16 cellular contexts compared by ENCODE assay signal in genomic region chr20:35828434-35828833, GRCh38. TPM values are rescaled to one million over a fixed set of nuclear protein-coding genes. Genes with fewer than 3 reads are reported as not detected.
DNase-seq lines count a peak whose midpoint lies in the region; ATAC-seq and TF ChIP-seq lines count a peak whose summit lies in the region.
"Had no signal": no experiment of that assay in that cellular context is flagged by ENCODE, and none has a peak within 500 bp of the region (broad histone marks: within the 10 kb centered on the region; RNA-seq: fewer than 3 reads in every experiment).

No MANE protein-coding gene starts in this region.

- no peaks in the 10 kb centered on the region for H3K36me3 ChIP-seq in body of pancreas (replicated peaks in 1 of 2; ENCODE audit: insufficient read depth in 1 of 2, low read depth in 2 of 2)
- no peaks in the 10 kb centered on the region for H3K36me3 ChIP-seq in left ventricle myocardium inferior
- peaks cover 0 to 5% (median 2%) of the 10 kb centered on the region in 4 donors for H3K36me3 ChIP-seq in stomach
- H3K36me3 ChIP-seq in tibial artery = no peaks in the 10 kb centered on the region
- H3K36me3 ChIP-seq: uterus had no signal

- TF ChIP-seq EP300 in stomach (IDR thresholded peaks at IDR 0.05) = no peak

- POLR2A ChIA-PET in activated CD8-positive, alpha-beta T cell treated with anti-CD3 and anti-CD28 coated beads, Interleukin-2, amount 10 ng/mL, durations not matched to agents 7 days and 5 days (lab: Charles Lee) = interaction anchor here (1.2 kb wide), 1 partner anchor 57 kb away, joined by 3 read pairs; no protein-coding TSS in a partner anchor

- no peaks in the 10 kb centered on the region for H3K27me3 ChIP-seq in body of pancreas
- H3K27me3 ChIP-seq in left ventricle myocardium inferior (ENCODE audit: low read depth) = no peaks in the 10 kb centered on the region
- no peaks in the 10 kb centered on the region for H3K27me3 ChIP-seq in stomach
- no peaks in the 10 kb centered on the region for H3K27me3 ChIP-seq in tibial artery
- H3K27me3 ChIP-seq: BLaER1 treated with 17β-estradiol and CSF1 and Interleukin-3, amounts not matched to agents 10 nM and 100 nM; uterus had no signal

- WGBS in body of pancreas, 2 donors = 80 to 94% methylated on average over 3 of the region's 3 CpGs
- WGBS in stomach, 5 donors = 47 to 66% (median 61%) methylated on average over 3 of the region's 3 CpGs

- H3K27ac Mint-ChIP-seq in activated CD8-positive, alpha-beta T cell treated with anti-CD3 and anti-CD28 coated beads, Interleukin-2, amount 10 ng/mL, durations not matched to agents 7 days and 5 days = no peak overlapping the region

- H3K4me3 ChIP-seq in body of pancreas (no peak overlapping the region), left ventricle myocardium inferior (no peak overlapping the region), stomach (no peak overlapping the region), tibial artery (no peak overlapping the region)
- H3K4me3 ChIP-seq: BLaER1 treated with 17β-estradiol and CSF1 and Interleukin-3, amounts not matched to agents 10 nM and 100 nM; uterus had no signal

- peaks cover 8% of the 10 kb centered on the region for H3K4me1 Mint-ChIP-seq in activated CD8-positive, alpha-beta T cell treated with anti-CD3 and anti-CD28 coated beads, Interleukin-2, amount 10 ng/mL, durations not matched to agents 7 days and 5 days (ENCODE audit: low read depth)

- TF ChIP-seq CTCF in body of pancreas (IDR thresholded peaks at IDR 0.05) (no peak), left ventricle myocardium inferior (IDR thresholded peaks at IDR 0.05; ENCODE audit: borderline replicate concordance) (no peak), stomach (IDR thresholded peaks at IDR 0.05) (no peak), tibial artery (IDR thresholded peaks at IDR 0.05) (no peak)

- ATAC-seq in body of pancreas = no peak
- no peak for ATAC-seq in HG02938 (IDR thresholded peaks at IDR 0.05; ENCODE audit: unreplicated experiment)
- no peak for ATAC-seq in activated CD8-positive, alpha-beta T cell treated with anti-CD3 and anti-CD28 coated beads, Interleukin-2, amount 10 ng/mL, durations not matched to agents 7 days and 5 days
- ATAC-seq: effector memory CD8-positive, alpha-beta T cell had no signal

- intact Hi-C loops in body of pancreas (cut with DNase I) (no loop called here), left ventricle myocardium inferior (cut with micrococcal nuclease) (no loop called here), stomach (cut with DNase I; ENCODE audit: low total_unique reads) (no loop called here), tibial artery (cut with DNase I; ENCODE audit: low total_unique reads) (no loop called here)

- H3K4me1 ChIP-seq in body of pancreas (no peaks in the 10 kb centered on the region), left ventricle myocardium inferior (peaks cover 35% of the 10 kb centered on the region), stomach (peaks cover 0 to 32% (median 15%) of the 10 kb centered on the region in 4 donors), tibial artery (peaks cover 0 to 5% (median 2%) of the 10 kb centered on the region in 4 donors)
- H3K4me1 ChIP-seq: uterus had no signal

- H3K36me3 Mint-ChIP-seq in activated CD8-positive, alpha-beta T cell treated with anti-CD3 and anti-CD28 coated beads, Interleukin-2, amount 10 ng/mL, durations not matched to agents 7 days and 5 days (ENCODE audit: low read depth) = peaks cover 31% of the 10 kb centered on the region

- DNase-seq in NCI-H2227 (lab: John Stamatoyannopoulos, UW; ENCODE audit: unreplicated experiment) (peak; percentile 19), body of pancreas (peak in 3 of 4 donors; percentile 16 to 24 (median 16)), left ventricle myocardium inferior (peak; percentile 71), stomach (peak; percentile 52), tibial artery (no peak)
- no peak for DNase-seq in activated CD8-positive, alpha-beta T cell treated with anti-CD3 and anti-CD28 coated beads, Interleukin-2, amount 10 ng/mL, durations not matched to agents 7 days and 5 days
- DNase-seq: activated gamma-delta T cell; DMS79 treated with DMSO at 0.1 percent for 48 hours; effector memory CD8-positive, alpha-beta T cell; midbrain; MV-4-11; small intestine; stimulated activated naive CD4-positive, alpha-beta T cell; uterus had no signal

- H3K27me3 Mint-ChIP-seq in activated CD8-positive, alpha-beta T cell treated with anti-CD3 and anti-CD28 coated beads, Interleukin-2, amount 10 ng/mL, durations not matched to agents 7 days and 5 days (ENCODE audit: low read depth) = no peaks in the 10 kb centered on the region
- H3K27me3 Mint-ChIP-seq: effector memory CD8-positive, alpha-beta T cell had no signal

- CTCF ChIA-PET in activated CD8-positive, alpha-beta T cell treated with anti-CD3 and anti-CD28 coated beads, Interleukin-2, amount 10 ng/mL, durations not matched to agents 7 days and 5 days (lab: Charles Lee) = no interaction called here

- H3K9me3 ChIP-seq in body of pancreas = no peaks in the 10 kb centered on the region
- no peaks in the 10 kb centered on the region for H3K9me3 ChIP-seq in left ventricle myocardium inferior (replicated peaks)
- H3K9me3 ChIP-seq in stomach = no peaks in the 10 kb centered on the region
- H3K9me3 ChIP-seq in tibial artery = no peaks in the 10 kb centered on the region
- H3K9me3 ChIP-seq: uterus had no signal

- no peak overlapping the region for H3K4me3 Mint-ChIP-seq in activated CD8-positive, alpha-beta T cell treated with anti-CD3 and anti-CD28 coated beads, Interleukin-2, amount 10 ng/mL, durations not matched to agents 7 days and 5 days
- H3K4me3 Mint-ChIP-seq: effector memory CD8-positive, alpha-beta T cell had no signal

- H3K27ac ChIP-seq in body of pancreas (no peak overlapping the region), left ventricle myocardium inferior (replicated peaks) (peak overlapping the region; percentile 79), stomach (peak overlapping the region in 1 of 5 donors; percentile 21), tibial artery (no peak overlapping the region)
- H3K27ac ChIP-seq: BLaER1 treated with 17β-estradiol and CSF1 and Interleukin-3, amounts not matched to agents 10 nM and 100 nM; uterus had no signal

- TF ChIP-seq POLR2A in body of pancreas (IDR thresholded peaks at IDR 0.05) (no peak), stomach (IDR thresholded peaks at IDR 0.05) (no peak)

- H3K9me3 Mint-ChIP-seq in activated CD8-positive, alpha-beta T cell treated with anti-CD3 and anti-CD28 coated beads, Interleukin-2, amount 10 ng/mL, durations not matched to agents 7 days and 5 days (ENCODE audit: insufficient read depth) = no peaks in the 10 kb centered on the region
- H3K9me3 Mint-ChIP-seq: effector memory CD8-positive, alpha-beta T cell had no signal

RNA-seq across cellular contexts. Expression of gene PHF20, which starts 56.6 kb away (rescaled TPM):
- total RNA-seq in body of pancreas (10 to 100 TPM; 17.6 to 25.1 TPM), left ventricle myocardium inferior (35.9 TPM), stomach (100 to 1,000 TPM in 1 of 5 donors, 10 to 100 TPM in 4; 22.6 to 135 (median 58.0) TPM)
- polyA plus RNA-seq in stomach = 10 to 100 TPM; 18.3 to 27.3 (median 20.4) TPM
- 10 to 100 TPM; 53.6 to 61.5 TPM for total RNA-seq in activated CD8-positive, alpha-beta T cell treated with anti-CD3 and anti-CD28 coated beads, Interleukin-2, amount 10 ng/mL, durations not matched to agents 7 days and 5 days

Comparison
In these comparisons a context has a peak if more than half of its experiments do, and no peak if none do; other contexts are left out.
1. DNase-seq: peak in NCI-H2227 (single experiment), body of pancreas (3 of 4), left ventricle myocardium inferior (single experiment) and stomach (single experiment); none in tibial artery (0 of 2) and activated CD8-positive, alpha-beta T cell treated with anti-CD3 and anti-CD28 coated beads, Interleukin-2, amount 10 ng/mL, durations not matched to agents 7 days and 5 days (single experiment).